ENCODE assay signal across 8 cellular contexts in genomic region chr2:62456721-62457539, GRCh38. TPM values are rescaled to one million over a fixed set of nuclear protein-coding genes. Genes with fewer than 3 reads are reported as not detected.
DNase-seq lines count a peak whose midpoint lies in the region; ATAC-seq and TF ChIP-seq lines count a peak whose summit lies in the region.

No MANE protein-coding gene starts in this region.

- peak overlapping the region; percentile 59 for H3K4me3 Mint-ChIP-seq in neural crest cell

- peak; percentile 84 for TF ChIP-seq CTCF in foreskin fibroblast (IDR thresholded peaks at IDR 0.05; ENCODE audit: low read depth, low read length)
- TF ChIP-seq CTCF in neural crest cell (conservative IDR thresholded peaks at IDR 0.05), result peak; percentile 99

- no peaks in the 10 kb centered on the region for H3K36me3 ChIP-seq in HUES6 (ENCODE audit: control insufficient read depth, insufficient read depth, low read length)
- no peaks in the 10 kb centered on the region for H3K36me3 ChIP-seq in stomach smooth muscle (ENCODE audit: control insufficient read depth in 2 of 2, insufficient read depth in 2 of 2, low read length in 2 of 2)

- H3K27me3 Mint-ChIP-seq in neural crest cell (ENCODE audit: low read depth), result peaks cover 7% of the 10 kb centered on the region

- peaks cover 27% of the 10 kb centered on the region for H3K27me3 ChIP-seq in HUES6 (ENCODE audit: control insufficient read depth, insufficient read depth, low read length)
- H3K27me3 ChIP-seq in stomach smooth muscle (ENCODE audit: control insufficient read depth in 1 of 2, insufficient read depth in 2 of 2, low read length in 2 of 2), result no peaks in the 10 kb centered on the region

- H3K27ac ChIP-seq in HUES6 (ENCODE audit: low read depth, low read length) (no peak overlapping the region), stomach smooth muscle (ENCODE audit: low read length) (peak overlapping the region; percentile 64)

- H3K4me1 ChIP-seq in HUES6 (ENCODE audit: control insufficient read depth, insufficient read depth, low read length) (peaks cover 18% of the 10 kb centered on the region), stomach smooth muscle (ENCODE audit: control insufficient read depth, insufficient read depth, low read length) (peaks cover 35% of the 10 kb centered on the region)

- H3K9me3 Mint-ChIP-seq in neural crest cell, result no peaks in the 10 kb centered on the region

- peak; percentile 83 for ATAC-seq in GM21515 (IDR thresholded peaks at IDR 0.05; ENCODE audit: unreplicated experiment)

- H3K9me3 ChIP-seq in HUES6 (ENCODE audit: control insufficient read depth, insufficient read depth, low read depth, low read length), result no peaks in the 10 kb centered on the region
- no peaks in the 10 kb centered on the region for H3K9me3 ChIP-seq in stomach smooth muscle (ENCODE audit: control insufficient read depth in 2 of 2, low read length in 2 of 2)

- H3K4me1 Mint-ChIP-seq in neural crest cell, result peaks cover 22% of the 10 kb centered on the region

- H3K9ac ChIP-seq in HUES6 (ENCODE audit: low read length) (peak overlapping the region; percentile 75), stomach smooth muscle (ENCODE audit: low read length in 2 of 2) (peak overlapping the region; percentile 73 to 85)

- H3K4me3 ChIP-seq in HUES6 (ENCODE audit: low read depth, low read length) (peak overlapping the region; percentile 72), foreskin fibroblast (ENCODE audit: low read depth in 1 of 2, low read length in 2 of 2) (peak overlapping the region; percentile 46 to 50), stomach smooth muscle (ENCODE audit: low read length in 2 of 2) (peak overlapping the region; percentile 82 to 88)

- DNase-seq in DMS79 treated with DMSO at 0.1 percent for 48 hours (lab: John Stamatoyannopoulos, UW) (peak; percentile 70), RPMI8226 (peak; percentile 50), activated gamma-delta T cell treated with Interleukin-2 at 50 U/mL for 16 hours (peak; percentile 61), foreskin fibroblast (peak; percentile 71 to 89), neural crest cell (ENCODE audit: low read depth, low spot score) (peak; percentile 91)

- peak overlapping the region; percentile 95 for H3K27ac Mint-ChIP-seq in neural crest cell (ENCODE audit: unreplicated experiment)

- H3K36me3 Mint-ChIP-seq in neural crest cell (ENCODE audit: low read depth), result no peaks in the 10 kb centered on the region

RNA-seq across cellular contexts. Expression of gene TMEM17, which starts 49.1 kb away (rescaled TPM):
- total RNA-seq in neural crest cell, result 3.1 and 4.0 TPM in 2 replicates
